Comparison of ENCODE assay signal across 8 cellular contexts in genomic region chr7:99324966-99325596, GRCh38.
DNase-seq lines count a peak whose midpoint lies in the region; ATAC-seq and TF ChIP-seq lines count a peak whose summit lies in the region.

No MANE protein-coding gene starts in this region.

- peak overlapping the region; percentile 90 to 100 (median 97) for H3K4me2 ChIP-seq in BLaER1 treated with 17β-estradiol and CSF1 and Interleukin-3, amounts not matched to agents 10 nM and 100 nM

- peak overlapping the region; percentile 89 to 97 (median 93) for H3K9ac ChIP-seq in BLaER1 treated with 17β-estradiol and CSF1 and Interleukin-3, amounts not matched to agents 10 nM and 100 nM
- H3K9ac ChIP-seq in SK-N-MC (ENCODE audit: insufficient read length): peak overlapping the region; percentile 91
- H3K9ac ChIP-seq in rectal smooth muscle tissue (ENCODE audit: low read length): peak overlapping the region; percentile 91

- no peak for DNase-seq in SK-N-MC (ENCODE audit: low read depth, low spot score)
- DNase-seq in fibroblast of pulmonary artery (ENCODE audit: low read depth): no peak
- no peak for DNase-seq in GM10266 (ENCODE audit: extremely low spot score)
- no peak for DNase-seq in stimulated activated CD4-positive, alpha-beta T cell treated with anti-CD3 and anti-CD28 coated beads, Interleukin-2, amount 100 ng/mL, for 24 hours
- no peak for DNase-seq in HuH-7 (ENCODE audit: low spot score)

- TF ChIP-seq CTCF in fibroblast of pulmonary artery (IDR thresholded peaks at IDR 0.05; ENCODE audit: low read length, missing control alignments): no peak
- TF ChIP-seq CTCF in GM10266 (IDR thresholded peaks at IDR 0.05; ENCODE audit: control insufficient read depth, insufficient read depth, low read depth, missing control alignments): no peak

- peak overlapping the region; percentile 85 to 98 (median 93) for H3K4me3 ChIP-seq in BLaER1 treated with 17β-estradiol and CSF1 and Interleukin-3, amounts not matched to agents 10 nM and 100 nM
- H3K4me3 ChIP-seq in SK-N-MC: peak overlapping the region; percentile 95
- H3K4me3 ChIP-seq in fibroblast of pulmonary artery (replicated peaks; ENCODE audit: low read depth, low read length): peak overlapping the region; percentile 83
- H3K4me3 ChIP-seq in rectal smooth muscle tissue (ENCODE audit: low read length): peak overlapping the region; percentile 98

- H3K27ac ChIP-seq in BLaER1 treated with 17β-estradiol and CSF1 and Interleukin-3, amounts not matched to agents 10 nM and 100 nM: peak overlapping the region; percentile 83 to 95 (median 88)
- peak overlapping the region; percentile 76; the same call in 1 of the 2 replicates for H3K27ac ChIP-seq in SK-N-MC
- H3K27ac ChIP-seq in rectal smooth muscle tissue (ENCODE audit: low read depth, low read length): peak overlapping the region; percentile 87

- H3K9me3 ChIP-seq in BLaER1 treated with 17β-estradiol and CSF1 and Interleukin-3, amounts not matched to agents 10 nM and 100 nM (replicated peaks in 1 of 11): no peaks in the 10 kb centered on the region
- no peaks in the 10 kb centered on the region for H3K9me3 ChIP-seq in SK-N-MC (ENCODE audit: low read depth, low read length)

- ATAC-seq in GM21825 (IDR thresholded peaks at IDR 0.05; ENCODE audit: unreplicated experiment): peak; percentile 11

- H3K36me3 ChIP-seq in BLaER1 treated with 17β-estradiol and CSF1 and Interleukin-3, amounts not matched to agents 10 nM and 100 nM: peaks cover 0 to 16% (median 11%) of the 10 kb centered on the region in 11 experiments; a peak in 10 of 22 replicates
- peaks cover 6% of the 10 kb centered on the region for H3K36me3 ChIP-seq in SK-N-MC (ENCODE audit: insufficient read depth, low read length)
- no peaks in the 10 kb centered on the region for H3K36me3 ChIP-seq in rectal smooth muscle tissue (ENCODE audit: control insufficient read depth, insufficient read depth, low read length)

- peaks cover 0 to 43% (median 37%) of the 10 kb centered on the region in 11 experiments; a peak in 18 of 22 replicates for H4K20me1 ChIP-seq in BLaER1 treated with 17β-estradiol and CSF1 and Interleukin-3, amounts not matched to agents 10 nM and 100 nM

- H3K27me3 ChIP-seq in BLaER1 treated with 17β-estradiol and CSF1 and Interleukin-3, amounts not matched to agents 10 nM and 100 nM: no peaks in the 10 kb centered on the region
- no peaks in the 10 kb centered on the region for H3K27me3 ChIP-seq in rectal smooth muscle tissue (ENCODE audit: control insufficient read depth, insufficient read depth, low read length)

- peaks cover 29 to 46% (median 43%) of the 10 kb centered on the region in 10 experiments for H3K4me1 ChIP-seq in BLaER1 treated with 17β-estradiol and CSF1 and Interleukin-3, amounts not matched to agents 10 nM and 100 nM
- peaks cover 6% of the 10 kb centered on the region for H3K4me1 ChIP-seq in rectal smooth muscle tissue (ENCODE audit: control insufficient read depth, insufficient read depth, low read length)
